ENCODE assay signal across 1 cellular context in the genomic region with DNA sequence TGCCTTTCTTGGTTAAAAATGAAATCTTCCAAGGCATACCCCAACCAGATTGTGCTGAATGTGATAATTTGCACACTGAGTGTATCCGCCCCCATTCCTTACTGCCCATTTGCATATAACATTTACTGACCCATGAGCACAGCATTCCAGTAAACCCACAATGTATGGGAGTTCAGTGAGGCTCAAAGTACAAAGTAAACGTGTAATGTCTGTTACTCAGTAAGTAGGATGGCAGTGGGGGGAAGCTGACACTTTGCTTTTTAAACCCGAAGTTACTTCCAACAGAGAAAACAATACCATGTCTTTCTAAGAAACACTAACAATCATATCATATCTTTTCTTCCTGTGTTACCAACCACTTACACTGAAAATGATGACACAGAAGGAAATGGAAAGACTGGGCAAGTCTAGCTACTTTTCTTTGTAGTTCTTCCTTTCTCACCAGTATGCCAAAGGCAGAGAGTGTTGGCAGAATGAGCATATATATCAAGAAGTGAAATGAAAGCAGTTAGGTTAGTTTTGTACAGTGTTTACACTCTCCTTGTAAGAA.
TF ChIP-seq lines count a peak whose summit lies in the region.

No MANE protein-coding gene starts in this region.

TF ChIP-seq in HepG2, 621 proteins besides CTCF, POLR2A, EP300 and RAD21 (continues in another document):
- peak; percentile 64; the same call in 1 of the 2 replicates for TF ChIP-seq SIX1 (CRISPR knock-in tag; IDR thresholded peaks at IDR 0.05; ENCODE audit: borderline replicate concordance)
- TF ChIP-seq TRIM24 (CRISPR knock-in tag; IDR thresholded peaks at IDR 0.05): no peak
- TF ChIP-seq YY1 (IDR thresholded peaks at IDR 0.05; ENCODE audit: insufficient read depth, insufficient replicate concordance, low read depth, low read length): no peak
- no peak; the same call in 1 of the 2 replicates for TF ChIP-seq YEATS4 (CRISPR knock-in tag; IDR thresholded peaks at IDR 0.05; ENCODE audit: borderline replicate concordance)
- TF ChIP-seq HNRNPK (IDR thresholded peaks at IDR 0.05; ENCODE audit: low read depth, low read length, poor library complexity, severe bottlenecking): no peak
- TF ChIP-seq WIZ (CRISPR knock-in tag; IDR thresholded peaks at IDR 0.05): no peak
- TF ChIP-seq, protein P1, sequence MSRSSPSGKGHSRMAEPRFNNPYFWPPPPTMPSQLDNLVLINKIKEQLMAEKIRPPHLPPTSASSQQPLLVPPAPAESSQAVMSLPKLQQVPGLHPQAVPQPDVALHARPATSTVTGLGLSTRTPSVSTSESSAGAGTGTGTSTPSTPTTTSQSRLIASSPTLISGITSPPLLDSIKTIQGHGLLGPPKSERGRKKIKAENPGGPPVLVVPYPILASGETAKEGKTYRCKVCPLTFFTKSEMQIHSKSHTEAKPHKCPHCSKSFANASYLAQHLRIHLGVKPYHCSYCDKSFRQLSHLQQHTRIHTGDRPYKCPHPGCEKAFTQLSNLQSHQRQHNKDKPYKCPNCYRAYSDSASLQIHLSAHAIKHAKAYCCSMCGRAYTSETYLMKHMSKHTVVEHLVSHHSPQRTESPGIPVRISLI (CRISPR knock-in tag; IDR thresholded peaks at IDR 0.05; ENCODE audit: borderline replicate concordance): no peak
- TF ChIP-seq, protein P2, sequence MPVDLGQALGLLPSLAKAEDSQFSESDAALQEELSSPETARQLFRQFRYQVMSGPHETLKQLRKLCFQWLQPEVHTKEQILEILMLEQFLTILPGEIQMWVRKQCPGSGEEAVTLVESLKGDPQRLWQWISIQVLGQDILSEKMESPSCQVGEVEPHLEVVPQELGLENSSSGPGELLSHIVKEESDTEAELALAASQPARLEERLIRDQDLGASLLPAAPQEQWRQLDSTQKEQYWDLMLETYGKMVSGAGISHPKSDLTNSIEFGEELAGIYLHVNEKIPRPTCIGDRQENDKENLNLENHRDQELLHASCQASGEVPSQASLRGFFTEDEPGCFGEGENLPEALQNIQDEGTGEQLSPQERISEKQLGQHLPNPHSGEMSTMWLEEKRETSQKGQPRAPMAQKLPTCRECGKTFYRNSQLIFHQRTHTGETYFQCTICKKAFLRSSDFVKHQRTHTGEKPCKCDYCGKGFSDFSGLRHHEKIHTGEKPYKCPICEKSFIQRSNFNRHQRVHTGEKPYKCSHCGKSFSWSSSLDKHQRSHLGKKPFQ (CRISPR knock-in tag; IDR thresholded peaks at IDR 0.05; ENCODE audit: insufficient replicate concordance): no peak
- TF ChIP-seq GATAD2A (CRISPR knock-in tag; IDR thresholded peaks at IDR 0.05): peak; percentile 52
- TF ChIP-seq SCMH1 (CRISPR knock-in tag; IDR thresholded peaks at IDR 0.05; ENCODE audit: borderline replicate concordance): no peak
- TF ChIP-seq, protein P3, sequence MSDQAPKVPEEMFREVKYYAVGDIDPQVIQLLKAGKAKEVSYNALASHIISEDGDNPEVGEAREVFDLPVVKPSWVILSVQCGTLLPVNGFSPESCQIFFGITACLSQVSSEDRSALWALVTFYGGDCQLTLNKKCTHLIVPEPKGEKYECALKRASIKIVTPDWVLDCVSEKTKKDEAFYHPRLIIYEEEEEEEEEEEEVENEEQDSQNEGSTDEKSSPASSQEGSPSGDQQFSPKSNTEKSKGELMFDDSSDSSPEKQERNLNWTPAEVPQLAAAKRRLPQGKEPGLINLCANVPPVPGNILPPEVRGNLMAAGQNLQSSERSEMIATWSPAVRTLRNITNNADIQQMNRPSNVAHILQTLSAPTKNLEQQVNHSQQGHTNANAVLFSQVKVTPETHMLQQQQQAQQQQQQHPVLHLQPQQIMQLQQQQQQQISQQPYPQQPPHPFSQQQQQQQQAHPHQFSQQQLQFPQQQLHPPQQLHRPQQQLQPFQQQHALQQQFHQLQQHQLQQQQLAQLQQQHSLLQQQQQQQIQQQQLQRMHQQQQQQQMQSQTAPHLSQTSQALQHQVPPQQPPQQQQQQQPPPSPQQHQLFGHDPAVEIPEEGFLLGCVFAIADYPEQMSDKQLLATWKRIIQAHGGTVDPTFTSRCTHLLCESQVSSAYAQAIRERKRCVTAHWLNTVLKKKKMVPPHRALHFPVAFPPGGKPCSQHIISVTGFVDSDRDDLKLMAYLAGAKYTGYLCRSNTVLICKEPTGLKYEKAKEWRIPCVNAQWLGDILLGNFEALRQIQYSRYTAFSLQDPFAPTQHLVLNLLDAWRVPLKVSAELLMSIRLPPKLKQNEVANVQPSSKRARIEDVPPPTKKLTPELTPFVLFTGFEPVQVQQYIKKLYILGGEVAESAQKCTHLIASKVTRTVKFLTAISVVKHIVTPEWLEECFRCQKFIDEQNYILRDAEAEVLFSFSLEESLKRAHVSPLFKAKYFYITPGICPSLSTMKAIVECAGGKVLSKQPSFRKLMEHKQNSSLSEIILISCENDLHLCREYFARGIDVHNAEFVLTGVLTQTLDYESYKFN (CRISPR knock-in tag; conservative IDR thresholded peaks at IDR 0.05): peak; percentile 76
- TF ChIP-seq NR2F6 (IDR thresholded peaks at IDR 0.05): no peak
- TF ChIP-seq NR2F6 (CRISPR knock-in tag; IDR thresholded peaks at IDR 0.05): peak; percentile 45; the same call in 1 of the 2 replicates
- peak; percentile 96; the same call in 1 of the 2 replicates for TF ChIP-seq ZBTB20 (CRISPR knock-in tag; IDR thresholded peaks at IDR 0.05; ENCODE audit: borderline replicate concordance, low read depth)
- no peak for TF ChIP-seq ZNF720 (CRISPR knock-in tag; IDR thresholded peaks at IDR 0.05)
- peak; percentile 89; the same call in 1 of the 2 replicates for TF ChIP-seq NFKBIZ (CRISPR knock-in tag; IDR thresholded peaks at IDR 0.05)
- TF ChIP-seq RXRB (CRISPR knock-in tag; IDR thresholded peaks at IDR 0.05; ENCODE audit: borderline replicate concordance): peak; percentile 29; the same call in 1 of the 2 replicates
- no peak for TF ChIP-seq PRMT3 (CRISPR knock-in tag; IDR thresholded peaks at IDR 0.05; ENCODE audit: borderline replicate concordance, low read depth)
- TF ChIP-seq GLI4 (CRISPR knock-in tag; IDR thresholded peaks at IDR 0.05; ENCODE audit: borderline replicate concordance): no peak
- TF ChIP-seq, protein P4, sequence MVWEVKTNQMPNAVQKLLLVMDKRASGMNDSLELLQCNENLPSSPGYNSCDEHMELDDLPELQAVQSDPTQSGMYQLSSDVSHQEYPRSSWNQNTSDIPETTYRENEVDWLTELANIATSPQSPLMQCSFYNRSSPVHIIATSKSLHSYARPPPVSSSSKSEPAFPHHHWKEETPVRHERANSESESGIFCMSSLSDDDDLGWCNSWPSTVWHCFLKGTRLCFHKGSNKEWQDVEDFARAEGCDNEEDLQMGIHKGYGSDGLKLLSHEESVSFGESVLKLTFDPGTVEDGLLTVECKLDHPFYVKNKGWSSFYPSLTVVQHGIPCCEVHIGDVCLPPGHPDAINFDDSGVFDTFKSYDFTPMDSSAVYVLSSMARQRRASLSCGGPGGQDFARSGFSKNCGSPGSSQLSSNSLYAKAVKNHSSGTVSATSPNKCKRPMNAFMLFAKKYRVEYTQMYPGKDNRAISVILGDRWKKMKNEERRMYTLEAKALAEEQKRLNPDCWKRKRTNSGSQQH (CRISPR knock-in tag; IDR thresholded peaks at IDR 0.05; ENCODE audit: low read depth): no peak
- TF ChIP-seq CREM (IDR thresholded peaks at IDR 0.05): peak; percentile 55; the same call in 1 of the 2 replicates
- TF ChIP-seq CREM (CRISPR knock-in tag; IDR thresholded peaks at IDR 0.05): no peak
- TF ChIP-seq ZBTB1 (CRISPR knock-in tag; IDR thresholded peaks at IDR 0.05; ENCODE audit: borderline replicate concordance): no peak
- no peak for TF ChIP-seq SMAD9 (CRISPR knock-in tag; IDR thresholded peaks at IDR 0.05)
- TF ChIP-seq, protein P5, sequence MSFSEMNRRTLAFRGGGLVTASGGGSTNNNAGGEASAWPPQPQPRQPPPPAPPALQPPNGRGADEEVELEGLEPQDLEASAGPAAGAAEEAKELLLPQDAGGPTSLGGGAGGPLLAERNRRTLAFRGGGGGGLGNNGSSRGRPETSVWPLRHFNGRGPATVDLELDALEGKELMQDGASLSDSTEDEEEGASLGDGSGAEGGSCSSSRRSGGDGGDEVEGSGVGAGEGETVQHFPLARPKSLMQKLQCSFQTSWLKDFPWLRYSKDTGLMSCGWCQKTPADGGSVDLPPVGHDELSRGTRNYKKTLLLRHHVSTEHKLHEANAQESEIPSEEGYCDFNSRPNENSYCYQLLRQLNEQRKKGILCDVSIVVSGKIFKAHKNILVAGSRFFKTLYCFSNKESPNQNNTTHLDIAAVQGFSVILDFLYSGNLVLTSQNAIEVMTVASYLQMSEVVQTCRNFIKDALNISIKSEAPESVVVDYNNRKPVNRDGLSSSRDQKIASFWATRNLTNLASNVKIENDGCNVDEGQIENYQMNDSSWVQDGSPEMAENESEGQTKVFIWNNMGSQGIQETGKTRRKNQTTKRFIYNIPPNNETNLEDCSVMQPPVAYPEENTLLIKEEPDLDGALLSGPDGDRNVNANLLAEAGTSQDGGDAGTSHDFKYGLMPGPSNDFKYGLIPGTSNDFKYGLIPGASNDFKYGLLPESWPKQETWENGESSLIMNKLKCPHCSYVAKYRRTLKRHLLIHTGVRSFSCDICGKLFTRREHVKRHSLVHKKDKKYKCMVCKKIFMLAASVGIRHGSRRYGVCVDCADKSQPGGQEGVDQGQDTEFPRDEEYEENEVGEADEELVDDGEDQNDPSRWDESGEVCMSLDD (CRISPR knock-in tag; IDR thresholded peaks at IDR 0.05; ENCODE audit: borderline replicate concordance): no peak
- TF ChIP-seq ZNF644 (CRISPR knock-in tag; IDR thresholded peaks at IDR 0.05; ENCODE audit: low read depth): peak; percentile 73
- TF ChIP-seq, protein P6, sequence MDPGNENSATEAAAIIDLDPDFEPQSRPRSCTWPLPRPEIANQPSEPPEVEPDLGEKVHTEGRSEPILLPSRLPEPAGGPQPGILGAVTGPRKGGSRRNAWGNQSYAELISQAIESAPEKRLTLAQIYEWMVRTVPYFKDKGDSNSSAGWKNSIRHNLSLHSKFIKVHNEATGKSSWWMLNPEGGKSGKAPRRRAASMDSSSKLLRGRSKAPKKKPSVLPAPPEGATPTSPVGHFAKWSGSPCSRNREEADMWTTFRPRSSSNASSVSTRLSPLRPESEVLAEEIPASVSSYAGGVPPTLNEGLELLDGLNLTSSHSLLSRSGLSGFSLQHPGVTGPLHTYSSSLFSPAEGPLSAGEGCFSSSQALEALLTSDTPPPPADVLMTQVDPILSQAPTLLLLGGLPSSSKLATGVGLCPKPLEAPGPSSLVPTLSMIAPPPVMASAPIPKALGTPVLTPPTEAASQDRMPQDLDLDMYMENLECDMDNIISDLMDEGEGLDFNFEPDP (CRISPR knock-in tag; conservative IDR thresholded peaks at IDR 0.05): 0 out of 2 replicates have a peak, but pooled peaks have one; percentile 12
- no peak for TF ChIP-seq TEAD2 (CRISPR knock-in tag; IDR thresholded peaks at IDR 0.05)
- TF ChIP-seq, protein P7, sequence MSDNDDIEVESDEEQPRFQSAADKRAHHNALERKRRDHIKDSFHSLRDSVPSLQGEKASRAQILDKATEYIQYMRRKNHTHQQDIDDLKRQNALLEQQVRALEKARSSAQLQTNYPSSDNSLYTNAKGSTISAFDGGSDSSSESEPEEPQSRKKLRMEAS (IDR thresholded peaks at IDR 0.05): 0 out of 2 replicates have a peak, but pooled peaks have one; percentile 11
- no peak for TF ChIP-seq SRY (CRISPR knock-in tag; IDR thresholded peaks at IDR 0.05)
- TF ChIP-seq, protein P8, sequence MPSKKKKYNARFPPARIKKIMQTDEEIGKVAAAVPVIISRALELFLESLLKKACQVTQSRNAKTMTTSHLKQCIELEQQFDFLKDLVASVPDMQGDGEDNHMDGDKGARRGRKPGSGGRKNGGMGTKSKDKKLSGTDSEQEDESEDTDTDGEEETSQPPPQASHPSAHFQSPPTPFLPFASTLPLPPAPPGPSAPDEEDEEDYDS (CRISPR knock-in tag; IDR thresholded peaks at IDR 0.05): no peak
- TF ChIP-seq, protein P9, sequence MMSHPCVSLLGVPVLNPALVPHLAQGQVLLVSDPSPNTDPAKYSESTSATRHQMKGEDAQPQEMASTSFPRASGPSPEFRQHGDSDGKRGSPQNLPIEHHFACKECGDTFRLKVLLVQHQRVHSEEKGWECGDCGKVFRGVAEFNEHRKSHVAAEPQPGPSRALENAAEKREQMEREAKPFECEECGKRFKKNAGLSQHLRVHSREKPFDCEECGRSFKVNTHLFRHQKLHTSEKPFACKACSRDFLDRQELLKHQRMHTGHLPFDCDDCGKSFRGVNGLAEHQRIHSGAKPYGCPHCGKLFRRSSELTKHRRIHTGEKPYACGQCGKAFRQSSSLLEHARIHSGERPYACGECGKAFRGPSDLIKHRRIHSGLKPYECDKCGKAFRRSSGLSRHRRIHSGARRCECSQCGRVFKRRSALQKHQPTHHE (CRISPR knock-in tag; IDR thresholded peaks at IDR 0.05; ENCODE audit: borderline replicate concordance): no peak
- no peak for TF ChIP-seq DPF2 (CRISPR knock-in tag; IDR thresholded peaks at IDR 0.05; ENCODE audit: borderline replicate concordance, low read depth)
- TF ChIP-seq HNRNPL (IDR thresholded peaks at IDR 0.05; ENCODE audit: low read depth, low read length): no peak
- TF ChIP-seq, protein P10, sequence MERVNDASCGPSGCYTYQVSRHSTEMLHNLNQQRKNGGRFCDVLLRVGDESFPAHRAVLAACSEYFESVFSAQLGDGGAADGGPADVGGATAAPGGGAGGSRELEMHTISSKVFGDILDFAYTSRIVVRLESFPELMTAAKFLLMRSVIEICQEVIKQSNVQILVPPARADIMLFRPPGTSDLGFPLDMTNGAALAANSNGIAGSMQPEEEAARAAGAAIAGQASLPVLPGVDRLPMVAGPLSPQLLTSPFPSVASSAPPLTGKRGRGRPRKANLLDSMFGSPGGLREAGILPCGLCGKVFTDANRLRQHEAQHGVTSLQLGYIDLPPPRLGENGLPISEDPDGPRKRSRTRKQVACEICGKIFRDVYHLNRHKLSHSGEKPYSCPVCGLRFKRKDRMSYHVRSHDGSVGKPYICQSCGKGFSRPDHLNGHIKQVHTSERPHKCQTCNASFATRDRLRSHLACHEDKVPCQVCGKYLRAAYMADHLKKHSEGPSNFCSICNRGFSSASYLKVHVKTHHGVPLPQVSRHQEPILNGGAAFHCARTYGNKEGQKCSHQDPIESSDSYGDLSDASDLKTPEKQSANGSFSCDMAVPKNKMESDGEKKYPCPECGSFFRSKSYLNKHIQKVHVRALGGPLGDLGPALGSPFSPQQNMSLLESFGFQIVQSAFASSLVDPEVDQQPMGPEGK (CRISPR knock-in tag; IDR thresholded peaks at IDR 0.05): peak; percentile 37; the same call in 1 of the 2 replicates
- peak; percentile 84; the same call in 1 of the 2 replicates for TF ChIP-seq EHMT2 (IDR thresholded peaks at IDR 0.05; ENCODE audit: borderline replicate concordance, low read depth, low read length)
- TF ChIP-seq HCFC1 (IDR thresholded peaks at IDR 0.05; ENCODE audit: low read depth, low read length): no peak
- TF ChIP-seq, protein P11, sequence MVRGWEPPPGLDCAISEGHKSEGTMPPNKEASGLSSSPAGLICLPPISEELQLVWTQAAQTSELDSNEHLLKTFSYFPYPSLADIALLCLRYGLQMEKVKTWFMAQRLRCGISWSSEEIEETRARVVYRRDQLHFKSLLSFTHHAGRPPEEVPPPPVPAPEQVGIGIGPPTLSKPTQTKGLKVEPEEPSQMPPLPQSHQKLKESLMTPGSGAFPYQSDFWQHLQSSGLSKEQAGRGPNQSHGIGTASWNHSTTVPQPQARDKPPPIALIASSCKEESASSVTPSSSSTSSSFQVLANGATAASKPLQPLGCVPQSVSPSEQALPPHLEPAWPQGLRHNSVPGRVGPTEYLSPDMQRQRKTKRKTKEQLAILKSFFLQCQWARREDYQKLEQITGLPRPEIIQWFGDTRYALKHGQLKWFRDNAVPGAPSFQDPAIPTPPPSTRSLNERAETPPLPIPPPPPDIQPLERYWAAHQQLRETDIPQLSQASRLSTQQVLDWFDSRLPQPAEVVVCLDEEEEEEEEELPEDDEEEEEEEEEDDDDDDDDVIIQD (CRISPR knock-in tag; IDR thresholded peaks at IDR 0.05; ENCODE audit: low read depth): peak; percentile 56; the same call in 1 of the 2 replicates
- peak; percentile 58; the same call in 1 of the 2 replicates for TF ChIP-seq HNF4G (IDR thresholded peaks at IDR 0.05; ENCODE audit: borderline replicate concordance, low read depth, low read length)
- TF ChIP-seq HNF4G (CRISPR knock-in tag; IDR thresholded peaks at IDR 0.05; ENCODE audit: borderline replicate concordance, low read depth): no peak
